2 cellular contexts compared by ENCODE assay signal in genomic region chr12:22034709-22035506, GRCh38.
TF ChIP-seq lines count a peak whose summit lies in the region.

No MANE protein-coding gene starts in this region.

TF ChIP-seq in SK-N-SH, 30 proteins besides CTCF, POLR2A, EP300 and RAD21:
- TF ChIP-seq IRF3 (IDR thresholded peaks at IDR 0.05; ENCODE audit: low read depth, low read length), result no peak
- TF ChIP-seq SIN3A (IDR thresholded peaks at IDR 0.05; ENCODE audit: borderline replicate concordance, low read depth, low read length), result no peak
- TF ChIP-seq MAX (IDR thresholded peaks at IDR 0.05; ENCODE audit: low read depth), result no peak
- TF ChIP-seq NFIC (IDR thresholded peaks at IDR 0.05; ENCODE audit: borderline replicate concordance), result no peak
- no peak for TF ChIP-seq GATA2 (CRISPR knock-in tag; IDR thresholded peaks at IDR 0.05)

TF ChIP-seq in HepG2, 621 proteins besides CTCF, POLR2A, EP300 and RAD21 (continued from another document):
- TF ChIP-seq PRDM4 (CRISPR knock-in tag; IDR thresholded peaks at IDR 0.05; ENCODE audit: borderline replicate concordance) (no peak), ZNF607 (CRISPR knock-in tag; IDR thresholded peaks at IDR 0.05; ENCODE audit: borderline replicate concordance) (no peak), ZNF138 (CRISPR knock-in tag; IDR thresholded peaks at IDR 0.05; ENCODE audit: low read depth) (no peak), ZIK1 (CRISPR knock-in tag; IDR thresholded peaks at IDR 0.05; ENCODE audit: borderline replicate concordance, low read depth) (no peak), FOXP1 (IDR thresholded peaks at IDR 0.05) (no peak), FOXP1 (CRISPR knock-in tag; IDR thresholded peaks at IDR 0.05) (no peak), MED13 (CRISPR knock-in tag; IDR thresholded peaks at IDR 0.05) (no peak), DMTF1 (CRISPR knock-in tag; IDR thresholded peaks at IDR 0.05) (no peak), ATF5 (CRISPR knock-in tag; IDR thresholded peaks at IDR 0.05; ENCODE audit: low read depth) (no peak), HHEX (CRISPR knock-in tag; IDR thresholded peaks at IDR 0.05) (no peak)
